Comparison of ENCODE assay signal across 18 cellular contexts in genomic region chr17:19569785-19570496, GRCh38. TPM values are rescaled to one million over a fixed set of nuclear protein-coding genes. Genes with fewer than 3 reads are reported as not detected.
DNase-seq lines count a peak whose midpoint lies in the region; ATAC-seq, FAIRE-seq and TF ChIP-seq lines count a peak whose summit lies in the region.
"Had no signal": no experiment of that assay in that cellular context is flagged by ENCODE, and none has a peak within 500 bp of the region (broad histone marks: within the 10 kb centered on the region; RNA-seq: fewer than 3 reads in every experiment).

No MANE protein-coding gene starts in this region.

- TF ChIP-seq RAD21 in liver (IDR thresholded peaks at IDR 0.05) = no peak

- ATAC-seq in T-helper 17 cell (peak; percentile 59), pancreas (no peak)
- ATAC-seq: left lung had no signal

- no peak for FAIRE-seq in pancreas (lab: Jason Lieb, UNC)

- H3K79me2 ChIP-seq in mammary epithelial cell (ENCODE audit: insufficient read depth, low read length) = no peaks in the 10 kb centered on the region

- H3K9me3 Mint-ChIP-seq in MCF 10A (ENCODE audit: unreplicated experiment) = no peaks in the 10 kb centered on the region
- no peaks in the 10 kb centered on the region for H3K9me3 Mint-ChIP-seq in activated CD4-positive, alpha-beta memory T cell treated with anti-CD3 and anti-CD28 coated beads, Interleukin-2, amount 10 ng/mL, durations not matched to agents 7 days and 5 days
- H3K9me3 Mint-ChIP-seq: activated naive CD4-positive, alpha-beta T cell treated with anti-CD3 and anti-CD28 coated beads, Interleukin-2, amount 10 ng/mL, durations not matched to agents 7 days and 5 days; nephron progenitor cell had no signal

- no peak overlapping the region for H3K4me2 ChIP-seq in mammary epithelial cell (ENCODE audit: insufficient read depth, low read depth, low read length)
- H3K4me2 ChIP-seq: PC-9 had no signal

- no peak overlapping the region for H2AFZ ChIP-seq in mammary epithelial cell (ENCODE audit: low read depth, low read length)
- H2AFZ ChIP-seq: PC-9 had no signal

- H3K27ac Mint-ChIP-seq in MCF 10A (ENCODE audit: low read depth, unreplicated experiment) (no peak overlapping the region), T-helper 17 cell (no peak overlapping the region)
- no peak overlapping the region for H3K27ac Mint-ChIP-seq in activated CD4-positive, alpha-beta memory T cell treated with anti-CD3 and anti-CD28 coated beads, Interleukin-2, amount 10 ng/mL, durations not matched to agents 7 days and 5 days
- H3K27ac Mint-ChIP-seq: activated naive CD4-positive, alpha-beta T cell treated with anti-CD3 and anti-CD28 coated beads, Interleukin-2, amount 10 ng/mL, durations not matched to agents 7 days and 5 days; nephron progenitor cell had no signal

- dilution Hi-C loops in mammary epithelial cell (cut with HindIII; ENCODE audit: low sequenced_read_pairs) = no loop called here

- no peaks in the 10 kb centered on the region for H4K20me1 ChIP-seq in mammary epithelial cell (ENCODE audit: insufficient read depth, low read length)

- no peak overlapping the region for H3K4me3 Mint-ChIP-seq in MCF 10A (ENCODE audit: unreplicated experiment)
- H3K4me3 Mint-ChIP-seq in T-helper 17 cell = no peak overlapping the region
- no peak overlapping the region for H3K4me3 Mint-ChIP-seq in activated CD4-positive, alpha-beta memory T cell treated with anti-CD3 and anti-CD28 coated beads, Interleukin-2, amount 10 ng/mL, durations not matched to agents 7 days and 5 days
- H3K4me3 Mint-ChIP-seq: activated naive CD4-positive, alpha-beta T cell treated with anti-CD3 and anti-CD28 coated beads, Interleukin-2, amount 10 ng/mL, durations not matched to agents 7 days and 5 days; nephron progenitor cell had no signal

- H3K4me3 ChIP-seq in mammary epithelial cell (replicated peaks in 1 of 3; ENCODE audit: insufficient read depth in 1 of 3, low read depth in 2 of 3, low read length in 3 of 3) (no peak overlapping the region), liver (ENCODE audit: low read depth in 1 of 3, low read length in 3 of 3) (no peak overlapping the region), transverse colon (no peak overlapping the region), pancreas (no peak overlapping the region)
- H3K4me3 ChIP-seq: left lung, PC-9, tibial artery had no signal

- no peaks in the 10 kb centered on the region for H3K27me3 ChIP-seq in mammary epithelial cell (ENCODE audit: insufficient read depth, low read length)
- no peaks in the 10 kb centered on the region for H3K27me3 ChIP-seq in liver (ENCODE audit: control insufficient read depth in 4 of 4, insufficient read depth in 4 of 4, low read length in 3 of 4)
- H3K27me3 ChIP-seq in transverse colon = no peaks in the 10 kb centered on the region
- H3K27me3 ChIP-seq in pancreas = no peaks in the 10 kb centered on the region
- H3K27me3 ChIP-seq: left lung, tibial artery had no signal

- H3K36me3 ChIP-seq in mammary epithelial cell (ENCODE audit: insufficient read depth, low read length) (no peaks in the 10 kb centered on the region), liver (ENCODE audit: control insufficient read depth in 4 of 4, insufficient read depth in 3 of 4, low read depth in 1 of 4, low read length in 3 of 4) (peaks cover 0 to 17% (median 10%) of the 10 kb centered on the region in 4 donors), transverse colon (no peaks in the 10 kb centered on the region), pancreas (no peaks in the 10 kb centered on the region)
- H3K36me3 ChIP-seq: left lung had no signal

- CTCF ChIA-PET in MCF 10A (lab: Yijun Ruan, JAX) = interaction anchor here (0.5 to 0.9 kb wide), 2 partner anchors 23 to 57 kb away, joined by 3 read pairs; no protein-coding TSS in a partner anchor
- CTCF ChIA-PET in mammary epithelial cell (lab: Charles Lee; ENCODE audit: low non-redundant PET) = interaction anchor here (0.6 kb wide), 1 partner anchor 77 kb away, joined by 9 read pairs; no protein-coding TSS in a partner anchor
- CTCF ChIA-PET in activated CD4-positive, alpha-beta memory T cell treated with anti-CD3 and anti-CD28 coated beads, Interleukin-2, amount 10 ng/mL, durations not matched to agents 7 days and 5 days (lab: Charles Lee) = interaction anchor here (0.6 kb wide), 1 partner anchor 8 kb away, joined by 3 read pairs; no protein-coding TSS in a partner anchor

- no peak for TF ChIP-seq POLR2A in transverse colon (IDR thresholded peaks at IDR 0.05)

- intact Hi-C loops in MCF 10A (cut with micrococcal nuclease) = no loop called here
- intact Hi-C loops in mammary epithelial cell (cut with micrococcal nuclease) = no loop called here
- intact Hi-C loops in transverse colon (cut with DNase I; ENCODE audit: low total_unique reads) = no loop called here
- intact Hi-C loops in pancreas (cut with DNase I) = no loop called here

- H3K27ac ChIP-seq in mammary epithelial cell (ENCODE audit: insufficient read depth, low read depth, low read length) (no peak overlapping the region), liver (ENCODE audit: low read depth in 1 of 2, low read length in 2 of 2) (peak overlapping the region; percentile 75 to 82), transverse colon (peak overlapping the region; percentile 73 to 80 (median 78)), pancreas (no peak overlapping the region)
- H3K27ac ChIP-seq: left lung, PC-9, tibial artery had no signal

- H3K36me3 Mint-ChIP-seq in MCF 10A (ENCODE audit: insufficient read depth, unreplicated experiment) = no peaks in the 10 kb centered on the region
- H3K36me3 Mint-ChIP-seq in T-helper 17 cell (ENCODE audit: low read depth) = peaks cover under 1% of the 10 kb centered on the region
- no peaks in the 10 kb centered on the region for H3K36me3 Mint-ChIP-seq in activated CD4-positive, alpha-beta memory T cell treated with anti-CD3 and anti-CD28 coated beads, Interleukin-2, amount 10 ng/mL, durations not matched to agents 7 days and 5 days (ENCODE audit: low read depth)
- H3K36me3 Mint-ChIP-seq: activated naive CD4-positive, alpha-beta T cell treated with anti-CD3 and anti-CD28 coated beads, Interleukin-2, amount 10 ng/mL, durations not matched to agents 7 days and 5 days had no signal

- DNase-seq in MCF 10A (ENCODE audit: unreplicated experiment) (peak; percentile 18), mammary epithelial cell (no peak), T-helper 17 cell (no peak), transverse colon (peak; percentile 52), NCI-H526 treated with DMSO at 0.1 percent for 48 hours (lab: John Stamatoyannopoulos, UW) (no peak), pancreas (no peak)
- no peak for DNase-seq in activated CD4-positive, alpha-beta memory T cell treated with anti-CD3 and anti-CD28 coated beads, Interleukin-2, amount 10 ng/mL, durations not matched to agents 7 days and 5 days
- DNase-seq: activated naive CD4-positive, alpha-beta T cell treated with anti-CD3 and anti-CD28 coated beads, Interleukin-2, amount 10 ng/mL, durations not matched to agents 7 days and 5 days; COR-L47; hypothalamus; left lung; NCI-H1048; NCI-H226; nephron progenitor cell; SW 1271; tibial artery had no signal

- H3K4me1 Mint-ChIP-seq in MCF 10A (ENCODE audit: insufficient read depth, unreplicated experiment) = no peaks in the 10 kb centered on the region
- peaks cover 6% of the 10 kb centered on the region for H3K4me1 Mint-ChIP-seq in T-helper 17 cell
- no peaks in the 10 kb centered on the region for H3K4me1 Mint-ChIP-seq in activated CD4-positive, alpha-beta memory T cell treated with anti-CD3 and anti-CD28 coated beads, Interleukin-2, amount 10 ng/mL, durations not matched to agents 7 days and 5 days
- H3K4me1 Mint-ChIP-seq: nephron progenitor cell had no signal

- no TSS peak for BruUV-seq in MCF 10A (replicated peaks; lab: Mats Ljungman, UMichigan)
- no TSS peak for BruUV-seq in mammary epithelial cell (replicated peaks; lab: Mats Ljungman, UMichigan)

- in situ Hi-C loops in mammary epithelial cell (cut with MboI; ENCODE audit: low sequenced_read_pairs in 2 of 2) (no loop called here), transverse colon (cut with MboI; ENCODE audit: low pct_ligation_motif_present in 1 of 4, low pct_unique_long_range_greater_than_20kb in 1 of 4, low sequenced_read_pairs in 3 of 4) (no loop called here)

- no peak overlapping the region for H3K9ac ChIP-seq in mammary epithelial cell (ENCODE audit: insufficient read depth, low read length)
- no peak overlapping the region for H3K9ac ChIP-seq in liver (ENCODE audit: low read depth in 1 of 2, low read length in 2 of 2)

- no peak for TF ChIP-seq EP300 in transverse colon (IDR thresholded peaks at IDR 0.05; ENCODE audit: low read depth)

- no peaks in the 10 kb centered on the region for H3K9me3 ChIP-seq in mammary epithelial cell (replicated peaks; ENCODE audit: insufficient read depth, low read length)
- H3K9me3 ChIP-seq in T-helper 17 cell (ENCODE audit: control insufficient read depth, low read length, poor library complexity, severe bottlenecking) = no peaks in the 10 kb centered on the region
- no peaks in the 10 kb centered on the region for H3K9me3 ChIP-seq in liver (ENCODE audit: control insufficient read depth in 4 of 4, low read length in 3 of 4)
- no peaks in the 10 kb centered on the region for H3K9me3 ChIP-seq in transverse colon
- no peaks in the 10 kb centered on the region for H3K9me3 ChIP-seq in pancreas
- H3K9me3 ChIP-seq: left lung, tibial artery had no signal

- WGBS in mammary epithelial cell (ENCODE audit: low coverage, missing lambda C conversion rate) = 83% methylated on average over 3 of the region's 3 CpGs
- 44% methylated on average over 3 of the region's 3 CpGs for WGBS in liver
- 40 to 43% methylated on average over 1 to 3 of the region's 3 CpGs for WGBS in transverse colon (ENCODE audit: low coverage in 1 of 2), 2 donors
- whole genome bisulfite sequencing in pancreas, 2 donors = 64 to 67% methylated on average over 3 of the region's 3 CpGs

- H3K4me1 ChIP-seq in mammary epithelial cell (ENCODE audit: insufficient read depth, low read length) = no peaks in the 10 kb centered on the region
- H3K4me1 ChIP-seq in liver (ENCODE audit: control insufficient read depth in 4 of 4, insufficient read depth in 4 of 4, low read length in 3 of 4) = peaks cover 6 to 23% (median 11%) of the 10 kb centered on the region in 4 donors
- H3K4me1 ChIP-seq in transverse colon = peaks cover 8 to 33% (median 12%) of the 10 kb centered on the region in 4 donors
- H3K4me1 ChIP-seq in pancreas = no peaks in the 10 kb centered on the region
- H3K4me1 ChIP-seq: left lung, tibial artery had no signal

- H3K27me3 Mint-ChIP-seq in MCF 10A (ENCODE audit: insufficient read depth, unreplicated experiment) = peaks cover 10% of the 10 kb centered on the region
- H3K27me3 Mint-ChIP-seq in T-helper 17 cell = peaks cover 5% of the 10 kb centered on the region
- peaks cover 15% of the 10 kb centered on the region for H3K27me3 Mint-ChIP-seq in activated CD4-positive, alpha-beta memory T cell treated with anti-CD3 and anti-CD28 coated beads, Interleukin-2, amount 10 ng/mL, durations not matched to agents 7 days and 5 days

- TF ChIP-seq CTCF in MCF 10A (IDR thresholded peaks at IDR 0.05; ENCODE audit: unreplicated experiment) = no peak
- no peak for TF ChIP-seq CTCF in mammary epithelial cell (conservative IDR thresholded peaks at IDR 0.05 in 1 of 2, IDR thresholded peaks at IDR 0.05 in 1 of 2; ENCODE audit: extremely low read depth in 1 of 2, insufficient read depth in 1 of 2, low read depth in 1 of 2, low read length in 2 of 2)
- TF ChIP-seq CTCF in liver (IDR thresholded peaks at IDR 0.05; ENCODE audit: low read depth, low read length, missing input control) = no peak
- no peak for TF ChIP-seq CTCF in transverse colon (IDR thresholded peaks at IDR 0.05)
- TF ChIP-seq CTCF in pancreas (IDR thresholded peaks at IDR 0.05) = no peak

- POLR2A ChIA-PET in MCF 10A (lab: Yijun Ruan, JAX) = interaction anchor here (0.6 to 1.3 kb wide), 2 partner anchors 20 to 78 kb away, joined by 3 to 5 read pairs; no protein-coding TSS in a partner anchor
- POLR2A ChIA-PET in activated CD4-positive, alpha-beta memory T cell treated with anti-CD3 and anti-CD28 coated beads, Interleukin-2, amount 10 ng/mL, durations not matched to agents 7 days and 5 days (lab: Charles Lee) = no interaction called here

RNA-seq across cellular contexts. Expression of gene SLC47A1, which starts 36.3 kb away (rescaled TPM):
- total RNA-seq in MCF 10A (2022) = 1.1 TPM in 1 of 2 replicates, not detected in the other
- 1 to 10 TPM in 1 of 2 donors, under 1 TPM in 1; 0.50 to 2.4 TPM for total RNA-seq in mammary epithelial cell
- polyA plus RNA-seq in mammary epithelial cell = 0.37 TPM
- not detected for polyA minus RNA-seq in mammary epithelial cell
- not detected for total RNA-seq in T-helper 17 cell
- 10 to 100 TPM; 34.9 to 69.2 TPM for total RNA-seq in liver
- 10 to 100 TPM; 34.8 to 39.5 TPM for polyA plus RNA-seq in liver
- under 1 TPM in 2 of 4 donors, not detected in 2; 0.32 to 0.96 TPM for total RNA-seq in transverse colon
- under 1 TPM in 5 of 6 donors, not detected in 1; 0.12 to 0.97 (median 0.73) TPM for total RNA-seq in pancreas
- under 1 TPM; 0.14 to 0.49 TPM for polyA plus RNA-seq in pancreas
- total RNA-seq in activated CD4-positive, alpha-beta memory T cell treated with anti-CD3 and anti-CD28 coated beads, Interleukin-2, amount 10 ng/mL, durations not matched to agents 7 days and 5 days = under 1 TPM; 0.28 to 0.45 TPM

Comparison
In these comparisons a context has a peak if more than half of its experiments do, and no peak if none do; other contexts are left out.
1. DNase-seq: peak in MCF 10A (single experiment) and transverse colon (single experiment); none in mammary epithelial cell (single experiment), T-helper 17 cell (0 of 3), NCI-H526 treated with DMSO at 0.1 percent for 48 hours (single experiment), pancreas (0 of 6) and activated CD4-positive, alpha-beta memory T cell treated with anti-CD3 and anti-CD28 coated beads, Interleukin-2, amount 10 ng/mL, durations not matched to agents 7 days and 5 days (single experiment).
2. H3K27ac ChIP-seq: peak in liver (2 of 2) and transverse colon (4 of 4); none in mammary epithelial cell (single experiment) and pancreas (0 of 4).
3. RNA of gene SLC47A1, which starts 36.3 kb away (total RNA-seq): 34.9 to 69.2 TPM in liver; 0.50 to 2.4 TPM in mammary epithelial cell, 1.1 TPM in MCF 10A, 0.12 to 0.97 TPM in pancreas, 0.28 to 0.45 TPM in activated CD4-positive, alpha-beta memory T cell treated with anti-CD3 and anti-CD28 coated beads, Interleukin-2, amount 10 ng/mL, durations not matched to agents 7 days and 5 days, 0.32 to 0.96 TPM in transverse colon and not detected in T-helper 17 cell; every median in the first group is over 10 times any median in the second.